In the genomic region with DNA sequence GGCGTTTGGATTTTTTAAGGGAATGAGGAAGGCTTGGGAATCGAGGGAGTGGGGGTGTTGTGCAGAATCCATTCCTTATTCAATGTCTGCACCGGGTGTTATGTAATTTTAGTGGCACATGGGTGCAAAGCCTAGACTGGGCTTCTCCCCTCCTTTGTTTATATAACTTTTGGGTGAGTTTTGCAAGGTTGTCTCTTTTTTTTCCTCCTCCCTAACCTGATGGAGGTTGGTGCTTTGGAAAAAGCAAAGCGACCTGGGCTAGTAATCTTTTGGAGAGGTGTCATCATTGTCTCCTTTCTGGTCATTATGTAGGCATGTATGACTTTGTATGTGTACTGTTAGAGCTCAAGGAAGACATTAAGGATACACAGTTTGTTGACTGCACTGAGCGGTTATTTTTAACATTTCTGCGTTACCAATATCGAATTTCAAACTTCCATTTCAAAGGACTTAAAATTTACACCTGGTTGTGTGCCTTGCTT, we compare ENCODE assay signal across 1 cellular context.
TF ChIP-seq lines count a peak whose summit lies in the region.

No MANE protein-coding gene starts in this region.

TF ChIP-seq in SK-N-SH treated with all-trans-retinoic acid at 6 μM for 48 hours, 23 proteins besides CTCF, POLR2A, EP300 and RAD21 (continued from another document):
- TF ChIP-seq, protein P1, sequence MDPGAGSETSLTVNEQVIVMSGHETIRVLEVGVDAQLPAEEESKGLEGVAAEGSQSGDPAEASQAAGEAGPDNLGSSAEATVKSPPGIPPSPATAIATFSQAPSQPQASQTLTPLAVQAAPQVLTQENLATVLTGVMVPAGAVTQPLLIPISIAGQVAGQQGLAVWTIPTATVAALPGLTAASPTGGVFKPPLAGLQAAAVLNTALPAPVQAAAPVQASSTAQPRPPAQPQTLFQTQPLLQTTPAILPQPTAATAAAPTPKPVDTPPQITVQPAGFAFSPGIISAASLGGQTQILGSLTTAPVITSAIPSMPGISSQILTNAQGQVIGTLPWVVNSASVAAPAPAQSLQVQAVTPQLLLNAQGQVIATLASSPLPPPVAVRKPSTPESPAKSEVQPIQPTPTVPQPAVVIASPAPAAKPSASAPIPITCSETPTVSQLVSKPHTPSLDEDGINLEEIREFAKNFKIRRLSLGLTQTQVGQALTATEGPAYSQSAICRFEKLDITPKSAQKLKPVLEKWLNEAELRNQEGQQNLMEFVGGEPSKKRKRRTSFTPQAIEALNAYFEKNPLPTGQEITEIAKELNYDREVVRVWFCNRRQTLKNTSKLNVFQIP (CRISPR knock-in tag; IDR thresholded peaks at IDR 0.05; ENCODE audit: borderline replicate concordance, low read depth), result no peak
- TF ChIP-seq ESRRG (CRISPR knock-in tag; IDR thresholded peaks at IDR 0.05) (no peak), ISL1 (CRISPR knock-in tag; IDR thresholded peaks at IDR 0.05) (no peak), ZNF8 (CRISPR knock-in tag; IDR thresholded peaks at IDR 0.05) (no peak), OSR1 (CRISPR knock-in tag; IDR thresholded peaks at IDR 0.05) (no peak), ZNF565 (CRISPR knock-in tag; conservative IDR thresholded peaks at IDR 0.05; ENCODE audit: low read depth) (no peak), ZNF70 (CRISPR knock-in tag; IDR thresholded peaks at IDR 0.05) (no peak)
- TF ChIP-seq, protein P2, sequence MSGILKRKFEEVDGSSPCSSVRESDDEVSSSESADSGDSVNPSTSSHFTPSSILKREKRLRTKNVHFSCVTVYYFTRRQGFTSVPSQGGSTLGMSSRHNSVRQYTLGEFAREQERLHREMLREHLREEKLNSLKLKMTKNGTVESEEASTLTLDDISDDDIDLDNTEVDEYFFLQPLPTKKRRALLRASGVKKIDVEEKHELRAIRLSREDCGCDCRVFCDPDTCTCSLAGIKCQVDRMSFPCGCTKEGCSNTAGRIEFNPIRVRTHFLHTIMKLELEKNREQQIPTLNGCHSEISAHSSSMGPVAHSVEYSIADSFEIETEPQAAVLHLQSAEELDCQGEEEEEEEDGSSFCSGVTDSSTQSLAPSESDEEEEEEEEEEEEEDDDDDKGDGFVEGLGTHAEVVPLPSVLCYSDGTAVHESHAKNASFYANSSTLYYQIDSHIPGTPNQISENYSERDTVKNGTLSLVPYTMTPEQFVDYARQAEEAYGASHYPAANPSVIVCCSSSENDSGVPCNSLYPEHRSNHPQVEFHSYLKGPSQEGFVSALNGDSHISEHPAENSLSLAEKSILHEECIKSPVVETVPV (CRISPR knock-in tag; IDR thresholded peaks at IDR 0.05), result no peak
- TF ChIP-seq, protein P3, sequence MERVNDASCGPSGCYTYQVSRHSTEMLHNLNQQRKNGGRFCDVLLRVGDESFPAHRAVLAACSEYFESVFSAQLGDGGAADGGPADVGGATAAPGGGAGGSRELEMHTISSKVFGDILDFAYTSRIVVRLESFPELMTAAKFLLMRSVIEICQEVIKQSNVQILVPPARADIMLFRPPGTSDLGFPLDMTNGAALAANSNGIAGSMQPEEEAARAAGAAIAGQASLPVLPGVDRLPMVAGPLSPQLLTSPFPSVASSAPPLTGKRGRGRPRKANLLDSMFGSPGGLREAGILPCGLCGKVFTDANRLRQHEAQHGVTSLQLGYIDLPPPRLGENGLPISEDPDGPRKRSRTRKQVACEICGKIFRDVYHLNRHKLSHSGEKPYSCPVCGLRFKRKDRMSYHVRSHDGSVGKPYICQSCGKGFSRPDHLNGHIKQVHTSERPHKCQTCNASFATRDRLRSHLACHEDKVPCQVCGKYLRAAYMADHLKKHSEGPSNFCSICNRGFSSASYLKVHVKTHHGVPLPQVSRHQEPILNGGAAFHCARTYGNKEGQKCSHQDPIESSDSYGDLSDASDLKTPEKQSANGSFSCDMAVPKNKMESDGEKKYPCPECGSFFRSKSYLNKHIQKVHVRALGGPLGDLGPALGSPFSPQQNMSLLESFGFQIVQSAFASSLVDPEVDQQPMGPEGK (CRISPR knock-in tag; IDR thresholded peaks at IDR 0.05; ENCODE audit: borderline replicate concordance), result no peak
TF ChIP-seq in SK-N-SH treated with all-trans-retinoic acid at 6 μM for 48 hours: peak in this region for 0.
